ENCODE assay signal across 9 cellular contexts in genomic region chrX:41758391-41758790, GRCh38. TPM values are rescaled to one million over a fixed set of nuclear protein-coding genes. Genes with fewer than 3 reads are reported as not detected.
"Had no signal": no experiment of that assay in that cellular context is flagged by ENCODE, and none has a peak within 500 bp of the region (broad histone marks: within the 10 kb centered on the region; RNA-seq: fewer than 3 reads in every experiment).

No MANE protein-coding gene starts in this region.

- H3K9me3 Mint-ChIP-seq: IgD-negative memory B cell had no signal

- H3K27ac Mint-ChIP-seq: IgD-negative memory B cell had no signal

- DNase-seq: GM23248, GOT3, H7, HCEC 1CT, KBM-7 had no signal

- H3K4me3 Mint-ChIP-seq: IgD-negative memory B cell had no signal

- FAIRE-seq: HepG2 had no signal

- ATAC-seq: HepG2 had no signal

- H3K4me3 ChIP-seq: GM23248 had no signal

RNA-seq across cellular contexts. Expression of gene GPR82, which starts 34.4 kb away (rescaled TPM):
- total RNA-seq: GM23248, H4, H7, HepG2, HT-29 had no signal
- polyA plus RNA-seq: HepG2 had no signal
